In the genomic region with DNA sequence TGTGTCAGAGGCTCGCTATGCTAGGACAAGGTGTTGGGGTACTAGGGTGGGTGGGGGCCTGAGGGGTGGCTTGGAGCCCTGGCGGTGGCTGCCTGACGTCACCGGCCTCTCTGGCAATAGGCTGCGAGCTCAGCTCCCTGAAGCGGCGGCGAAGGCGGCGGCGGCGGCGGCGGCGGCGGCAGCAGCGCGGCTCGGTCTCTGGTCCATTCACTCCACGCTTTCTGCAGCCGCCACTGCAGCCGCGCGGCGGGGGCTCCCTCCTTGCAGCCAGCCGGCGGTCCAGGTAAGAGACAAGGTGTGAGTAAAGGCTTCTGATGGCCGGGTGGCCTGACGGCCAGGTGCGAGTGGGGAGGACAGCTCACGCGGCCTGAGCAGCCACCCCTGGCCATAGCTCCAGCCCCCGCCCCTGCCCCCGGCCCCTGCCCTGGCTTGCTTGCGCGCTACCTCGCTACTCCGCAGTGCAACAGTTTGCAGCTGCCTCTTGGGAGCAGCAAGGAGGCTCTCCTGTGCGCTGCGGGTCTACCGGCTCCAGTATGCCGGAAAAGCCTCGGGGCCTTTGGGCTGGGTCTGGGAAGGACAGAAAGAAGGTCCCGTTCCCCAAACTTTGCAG, we compare ENCODE assay signal across 10 cellular contexts. TPM values are rescaled to one million over a fixed set of nuclear protein-coding genes. Genes with fewer than 3 reads are reported as not detected.
DNase-seq lines count a peak whose midpoint lies in the region; ATAC-seq and TF ChIP-seq lines count a peak whose summit lies in the region.
"Had no signal": no experiment of that assay in that cellular context is flagged by ENCODE, and none has a peak within 500 bp of the region (broad histone marks: within the 10 kb centered on the region; RNA-seq: fewer than 3 reads in every experiment).

A gene (plus strand): TSS at position 210 of the 610 bp plus-strand sequence. CDS start 1,444 bp downstream, outside the sequence.

- ATAC-seq in GM21529 (IDR thresholded peaks at IDR 0.05; ENCODE audit: unreplicated experiment) (no peak), HG02973 (IDR thresholded peaks at IDR 0.05; ENCODE audit: unreplicated experiment) (no peak)

- TF ChIP-seq CTCF in astrocyte of the cerebellum (IDR thresholded peaks at IDR 0.05; ENCODE audit: low read depth, low read length, missing control alignments) (no peak), stomach (IDR thresholded peaks at IDR 0.05) (no peak)

- H3K9me3 ChIP-seq in stomach, result peaks cover 0 to 7% (median 0%) of the 10 kb centered on the region in 4 donors

- H3K4me3 ChIP-seq in astrocyte of the cerebellum (ENCODE audit: low read depth, low read length), result peak within 1 kb of the TSS; percentile 47
- H3K4me3 ChIP-seq in iPS-11a (ENCODE audit: low read depth, low read length), result peak within 1 kb of the TSS; percentile 45
- peak within 1 kb of the TSS; percentile 24 to 31 (median 30) for H3K4me3 ChIP-seq in stomach

- CTCF ChIA-PET in HEK293T (lab: Yijun Ruan, JAX), result no interaction called here

- peaks cover 10 to 32% (median 22%) of the 10 kb centered on the region in 4 donors for H3K4me1 ChIP-seq in stomach

- H3K27me3 ChIP-seq in stomach, result peaks cover 0 to 58% (median 35%) of the 10 kb centered on the region in 3 donors

- no peak for TF ChIP-seq POLR2A in stomach (IDR thresholded peaks at IDR 0.05)

- in situ Hi-C loops in astrocyte of the cerebellum (cut with HindIII; ENCODE audit: low sequenced_read_pairs), result no loop called here

- intact Hi-C loops in stomach (cut with DNase I; ENCODE audit: low total_unique reads), result no loop called here

- DNase-seq in HEK293T (ENCODE audit: extremely low spot score) (peak; percentile 17), astrocyte of the cerebellum (ENCODE audit: low read depth) (no peak), stomach (no peak), dedifferentiated amniotic fluid mesenchymal stem cell (ENCODE audit: extremely low spot score) (no peak)
- DNase-seq: cerebellar nuclear complex had no signal

- WGBS in stomach, 5 donors, result 2 to 8% (median 4%) methylated on average over 25 to 44 of the region's 44 CpGs

- H3K27ac ChIP-seq in stomach, result no peak within 1 kb of the TSS

- POLR2A ChIA-PET in HEK293T (lab: Yijun Ruan, JAX), result no interaction called here

- TF ChIP-seq EP300 in stomach (IDR thresholded peaks at IDR 0.05), result no peak

- H3K36me3 ChIP-seq in stomach, result no peaks in the 10 kb centered on the region

TF ChIP-seq in HEK293T, 16 proteins besides CTCF, POLR2A, EP300 and RAD21:
- no peak for TF ChIP-seq HDGF (IDR thresholded peaks at IDR 0.05; ENCODE audit: borderline replicate concordance)
- TF ChIP-seq, protein P1, sequence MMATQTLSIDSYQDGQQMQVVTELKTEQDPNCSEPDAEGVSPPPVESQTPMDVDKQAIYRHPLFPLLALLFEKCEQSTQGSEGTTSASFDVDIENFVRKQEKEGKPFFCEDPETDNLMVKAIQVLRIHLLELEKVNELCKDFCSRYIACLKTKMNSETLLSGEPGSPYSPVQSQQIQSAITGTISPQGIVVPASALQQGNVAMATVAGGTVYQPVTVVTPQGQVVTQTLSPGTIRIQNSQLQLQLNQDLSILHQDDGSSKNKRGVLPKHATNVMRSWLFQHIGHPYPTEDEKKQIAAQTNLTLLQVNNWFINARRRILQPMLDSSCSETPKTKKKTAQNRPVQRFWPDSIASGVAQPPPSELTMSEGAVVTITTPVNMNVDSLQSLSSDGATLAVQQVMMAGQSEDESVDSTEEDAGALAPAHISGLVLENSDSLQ (IDR thresholded peaks at IDR 0.05), result no peak
- TF ChIP-seq CTBP1 (IDR thresholded peaks at IDR 0.05; ENCODE audit: borderline replicate concordance), result no peak
- TF ChIP-seq ZNF384 (IDR thresholded peaks at IDR 0.05), result no peak
- TF ChIP-seq ELF4 (IDR thresholded peaks at IDR 0.05), result no peak
- TF ChIP-seq FOXM1 (IDR thresholded peaks at IDR 0.05; ENCODE audit: borderline replicate concordance), result no peak
- TF ChIP-seq FOXK2 (IDR thresholded peaks at IDR 0.05), result no peak
- TF ChIP-seq TARDBP (IDR thresholded peaks at IDR 0.05), result no peak
- no peak for TF ChIP-seq SP1 (IDR thresholded peaks at IDR 0.05)
- no peak for TF ChIP-seq FOXA1 (IDR thresholded peaks at IDR 0.05)
- no peak for TF ChIP-seq L3MBTL2 (conservative IDR thresholded peaks at IDR 0.05)
- no peak for TF ChIP-seq SUZ12 (IDR thresholded peaks at IDR 0.05)
- no peak for TF ChIP-seq LEF1 (IDR thresholded peaks at IDR 0.05; ENCODE audit: borderline replicate concordance)
- no peak for TF ChIP-seq ARNT (IDR thresholded peaks at IDR 0.05)
- TF ChIP-seq BHLHE40 (IDR thresholded peaks at IDR 0.05; ENCODE audit: borderline replicate concordance), result no peak
- TF ChIP-seq NFRKB (IDR thresholded peaks at IDR 0.05), result no peak
TF ChIP-seq in HEK293T: peak in this region for 0.

RNA-seq across cellular contexts. Expression of the gene that starts here (rescaled TPM):
- under 1 TPM in 1 of 5 donors, not detected in 4; 0.18 TPM for total RNA-seq in stomach
- under 1 TPM in 1 of 3 donors, not detected in 2; 0.03 TPM for polyA plus RNA-seq in stomach
- total RNA-seq: renal cortical epithelial cell; T-helper 1 cell treated with Interleukin-12 subunit alpha and Interleukin-12 subunit beta and Interleukin-4 antibody, amounts not matched to agents 30 ng/mL and 1 ng/mL, for 36 hours had no signal
